In the genomic region with DNA sequence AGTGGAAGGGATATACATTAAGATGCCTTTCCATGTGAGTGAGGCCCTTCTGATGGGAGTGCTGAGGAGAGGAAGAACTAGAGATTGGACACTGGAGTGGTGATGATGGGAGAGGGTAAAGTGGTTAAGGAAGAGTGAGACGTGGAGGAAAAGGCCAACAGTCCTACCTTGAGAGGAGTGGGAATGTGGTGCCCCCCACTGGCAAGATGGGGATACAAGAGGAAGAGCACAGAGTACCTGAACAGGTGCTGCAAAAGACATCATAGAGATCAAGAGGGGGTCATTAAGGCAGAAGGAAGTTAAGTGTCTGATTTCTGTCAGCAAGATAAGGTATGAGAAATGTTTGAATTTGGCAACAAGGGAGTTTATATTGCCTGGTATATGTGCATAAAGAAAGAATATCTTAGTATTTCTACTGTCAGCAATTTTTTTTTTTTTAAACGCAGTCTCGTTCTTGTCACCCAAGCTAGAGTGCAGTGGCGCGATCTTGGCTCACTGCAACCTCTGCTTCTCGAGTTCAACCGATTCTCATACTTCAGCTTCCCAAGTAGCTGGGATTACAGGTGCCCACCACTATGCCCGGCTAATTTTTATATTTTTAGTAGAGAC, we compare ENCODE assay signal across 1 cellular context.
TF ChIP-seq lines count a peak whose summit lies in the region.

No MANE protein-coding gene starts in this region.

TF ChIP-seq in IMR-90, 13 proteins besides CTCF, POLR2A, EP300 and RAD21:
- no peak for TF ChIP-seq MXI1 (IDR thresholded peaks at IDR 0.05; ENCODE audit: borderline replicate concordance, low read depth, low read length)
- peak; percentile 40; the same call in 1 of the 2 replicates for TF ChIP-seq MAFK (IDR thresholded peaks at IDR 0.05; ENCODE audit: low read depth, low read length)
